In the genomic region with DNA sequence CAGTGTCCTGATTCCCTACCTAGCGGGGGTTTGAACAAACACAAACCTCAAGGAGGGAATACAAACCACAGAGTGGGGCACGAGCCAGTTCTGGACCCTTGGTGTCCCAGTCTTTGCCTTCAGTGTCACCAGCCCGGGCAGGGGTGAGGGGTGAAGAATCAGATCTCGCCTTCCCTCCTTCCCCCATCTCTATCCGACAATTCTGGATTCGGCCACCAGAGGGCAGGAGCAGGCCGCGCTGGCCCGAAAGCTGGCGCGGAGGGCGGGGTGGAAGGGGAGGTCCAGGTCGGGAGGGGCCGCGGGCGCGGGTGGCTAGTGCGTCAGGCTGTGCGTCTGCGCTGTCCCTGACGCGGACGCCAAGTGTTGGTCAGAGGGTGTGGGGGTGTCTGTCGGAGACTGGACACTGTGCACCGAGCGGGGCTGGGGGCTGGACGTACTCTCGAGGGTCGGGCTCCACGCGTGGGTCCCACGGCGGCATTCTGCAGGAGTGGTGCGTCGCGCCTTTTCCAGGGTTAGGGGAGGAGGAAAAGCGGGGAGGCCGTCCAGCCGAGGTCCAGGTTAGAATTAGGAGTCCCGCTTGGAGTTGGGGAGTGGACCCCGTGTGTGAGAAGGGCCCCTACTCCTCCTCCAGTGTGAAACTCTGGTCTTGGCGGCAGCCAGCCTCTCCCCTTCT, we compare ENCODE assay signal across 8 cellular contexts. TPM values are rescaled to one million over a fixed set of nuclear protein-coding genes. Genes with fewer than 3 reads are reported as not detected.
DNase-seq lines count a peak whose midpoint lies in the region; ATAC-seq lines count a peak whose summit lies in the region.

No MANE protein-coding gene starts in this region.

- no peak overlapping the region for H3K27ac Mint-ChIP-seq in effector memory CD8-positive, alpha-beta T cell

- no peaks in the 10 kb centered on the region for H3K79me1 ChIP-seq in mesenchymal stem cell (replicated peaks; ENCODE audit: low read length, poor library complexity, severe bottlenecking)

- no peak overlapping the region for H2AK5ac ChIP-seq in mesenchymal stem cell (ENCODE audit: low read length, severe bottlenecking)

- no peak overlapping the region for H3K23ac ChIP-seq in mesenchymal stem cell (ENCODE audit: low read length in 2 of 2)

- peaks cover 75 to 97% of the 10 kb centered on the region in 2 donors for H3K27me3 Mint-ChIP-seq in effector memory CD8-positive, alpha-beta T cell

- peaks cover 21% of the 10 kb centered on the region for H3K4me1 ChIP-seq in mesenchymal stem cell (ENCODE audit: control insufficient read depth, insufficient read depth, low read depth, low read length)

- no peak overlapping the region for H4K91ac ChIP-seq in mesenchymal stem cell (ENCODE audit: low read length)

- no peak overlapping the region for H3K18ac ChIP-seq in mesenchymal stem cell (ENCODE audit: low read depth in 1 of 2, low read length in 2 of 2)

- peak; percentile 57 for ATAC-seq in HG03565 (IDR thresholded peaks at IDR 0.05; ENCODE audit: unreplicated experiment)
- ATAC-seq in effector memory CD8-positive, alpha-beta T cell (replicated peaks): peak; percentile 74

- no peak overlapping the region for H4K8ac ChIP-seq in mesenchymal stem cell (ENCODE audit: low read length)

- peaks cover 7 to 9% of the 10 kb centered on the region in 2 donors for H3K4me1 Mint-ChIP-seq in effector memory CD8-positive, alpha-beta T cell (ENCODE audit: low read depth in 2 of 2)

- no peaks in the 10 kb centered on the region for H3K36me3 Mint-ChIP-seq in effector memory CD8-positive, alpha-beta T cell (ENCODE audit: insufficient read depth)

- H2BK5ac ChIP-seq in mesenchymal stem cell (ENCODE audit: low read depth, low read length, poor library complexity, severe bottlenecking): no peak overlapping the region

- no peak overlapping the region for H2BK15ac ChIP-seq in mesenchymal stem cell (ENCODE audit: low read depth, poor library complexity, severe bottlenecking)

- no peaks in the 10 kb centered on the region for H3K36me3 ChIP-seq in mesenchymal stem cell (ENCODE audit: control insufficient read depth in 1 of 2, insufficient read depth in 2 of 2, low read depth in 1 of 2, low read length in 2 of 2)

- no peak overlapping the region for H2BK120ac ChIP-seq in mesenchymal stem cell (ENCODE audit: low read depth, low read length)

- H3K9me3 ChIP-seq in mesenchymal stem cell (ENCODE audit: control insufficient read depth, low read length): no peaks in the 10 kb centered on the region

- WGBS in mesenchymal stem cell: 21% methylated on average over 36 of the region's 42 CpGs

- H3K9me3 Mint-ChIP-seq in effector memory CD8-positive, alpha-beta T cell: no peaks in the 10 kb centered on the region

- no peak overlapping the region for H3K4me2 ChIP-seq in mesenchymal stem cell (ENCODE audit: low read length, poor library complexity, severe bottlenecking)

- no peak overlapping the region for H3K4ac ChIP-seq in mesenchymal stem cell (ENCODE audit: low read depth in 1 of 2, low read length in 2 of 2)

- no peak overlapping the region for H3K14ac ChIP-seq in mesenchymal stem cell (ENCODE audit: low read length in 2 of 2)

- no peak overlapping the region for H3K27ac ChIP-seq in mesenchymal stem cell (ENCODE audit: low read length, poor library complexity, severe bottlenecking)

- peaks cover 87 to 98% of the 10 kb centered on the region in 2 experiments for H3K27me3 ChIP-seq in mesenchymal stem cell (ENCODE audit: control insufficient read depth in 1 of 2, insufficient read depth in 1 of 2, low read length in 2 of 2)

- H2AFZ ChIP-seq in mesenchymal stem cell (ENCODE audit: low read depth, low read length): no peak overlapping the region

- DNase-seq in GM03348 (ENCODE audit: low spot score) (peak; percentile 97), NCI-H748 (lab: John Stamatoyannopoulos, UW; ENCODE audit: unreplicated experiment) (peak; percentile 93), mesenchymal stem cell (peak; percentile 71), cortex of kidney (lab: John Stamatoyannopoulos, UW) (no peak)
- peak; percentile 34 to 62 for DNase-seq in activated CD8-positive, alpha-beta memory T cell treated with anti-CD3 and anti-CD28 coated beads for 1 hour (ENCODE audit: extremely low read depth in 1 of 2, low read depth in 1 of 2)
- peak; percentile 78 to 80 (median 80) for DNase-seq in effector memory CD8-positive, alpha-beta T cell
- peak; percentile 55 for DNase-seq in stimulated activated CD8-positive, alpha-beta memory T cell treated with anti-CD3 and anti-CD28 coated beads, Interleukin-12 subunit alpha, Interleukin-12 subunit beta, amount 100 ng/mL, for 24 hours (ENCODE audit: extremely low read depth)

- H3K4me3 Mint-ChIP-seq in effector memory CD8-positive, alpha-beta T cell: peak overlapping the region; percentile 19

- peak overlapping the region in 1 of 2 experiments; percentile 69 for H3K4me3 ChIP-seq in mesenchymal stem cell (ENCODE audit: insufficient read depth in 1 of 2, low read depth in 1 of 2, low read length in 2 of 2)

- no peak overlapping the region for H2BK12ac ChIP-seq in mesenchymal stem cell (ENCODE audit: low read length in 2 of 2)

- peak overlapping the region; percentile 58 for H3K9ac ChIP-seq in mesenchymal stem cell (ENCODE audit: low read length)

RNA-seq across cellular contexts. Expression of a gene that starts 2.9 kb away (rescaled TPM):
- polyA plus RNA-seq in mesenchymal stem cell (2013, experiment 1 of 2): not detected
- not detected for polyA plus RNA-seq in mesenchymal stem cell (2013, experiment 2 of 2)

RNA-seq across cellular contexts. Expression of a gene that starts 11.1 kb away (rescaled TPM):
- polyA plus RNA-seq in mesenchymal stem cell (2013, experiment 1 of 2): not detected
- polyA plus RNA-seq in mesenchymal stem cell (2013, experiment 2 of 2): not detected

RNA-seq across cellular contexts. Expression of a gene that starts 36.6 kb away (rescaled TPM):
- polyA plus RNA-seq in mesenchymal stem cell (2013, experiment 1 of 2): 0.03 TPM
- polyA plus RNA-seq in mesenchymal stem cell (2013, experiment 2 of 2): not detected

RNA-seq across cellular contexts. Expression of a gene that starts 45.2 kb away (rescaled TPM):
- 0.01 TPM for polyA plus RNA-seq in mesenchymal stem cell (2013, experiment 1 of 2)
- polyA plus RNA-seq in mesenchymal stem cell (2013, experiment 2 of 2): not detected
